1 cellular context compared by ENCODE assay signal in the genomic region with DNA sequence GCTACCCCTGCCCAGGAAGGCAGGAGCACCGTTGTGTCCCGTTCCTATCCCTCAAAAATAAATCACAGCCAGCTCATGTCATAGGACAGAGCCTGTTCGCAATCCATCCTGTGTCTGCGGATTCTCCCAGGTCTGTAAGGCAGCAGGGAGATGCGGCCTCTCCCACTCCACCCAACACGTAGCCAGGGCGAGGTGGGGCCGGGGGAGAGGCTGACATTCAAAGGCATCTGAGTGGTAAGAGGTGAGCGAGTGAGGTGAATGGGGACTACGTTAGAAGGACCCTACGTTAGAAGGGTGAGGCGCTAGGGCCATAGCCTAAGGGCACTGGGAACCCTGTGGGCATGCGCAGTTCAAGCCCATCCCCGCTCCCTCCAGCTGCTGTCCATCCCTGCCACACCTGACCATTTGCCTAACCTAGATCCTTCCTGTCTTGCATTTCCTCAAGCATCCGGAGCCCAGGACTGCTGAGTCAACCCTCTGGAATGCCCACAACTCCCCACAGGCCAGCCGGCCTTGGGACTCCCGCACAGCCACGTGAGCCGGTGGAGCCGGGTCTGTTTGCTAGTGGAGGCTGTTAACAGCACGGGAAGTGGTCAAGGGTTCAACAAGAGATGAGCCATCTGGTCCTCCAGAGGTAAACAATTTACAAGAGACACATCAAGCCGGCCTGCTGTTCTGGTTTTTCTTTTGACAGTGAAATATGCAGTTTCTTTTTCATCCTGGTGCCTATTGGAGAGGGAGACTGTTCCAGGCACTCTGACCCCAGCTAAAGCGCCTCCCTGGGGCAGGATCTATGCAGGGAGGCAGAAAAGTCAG.
TF ChIP-seq lines count a peak whose summit lies in the region.

No MANE protein-coding gene starts in this region.

TF ChIP-seq in HepG2, 621 proteins besides CTCF, POLR2A, EP300 and RAD21 (continued from another document and continues in another):
- TF ChIP-seq ZNF513 (CRISPR knock-in tag; conservative IDR thresholded peaks at IDR 0.05), result no peak
- TF ChIP-seq, protein P1, sequence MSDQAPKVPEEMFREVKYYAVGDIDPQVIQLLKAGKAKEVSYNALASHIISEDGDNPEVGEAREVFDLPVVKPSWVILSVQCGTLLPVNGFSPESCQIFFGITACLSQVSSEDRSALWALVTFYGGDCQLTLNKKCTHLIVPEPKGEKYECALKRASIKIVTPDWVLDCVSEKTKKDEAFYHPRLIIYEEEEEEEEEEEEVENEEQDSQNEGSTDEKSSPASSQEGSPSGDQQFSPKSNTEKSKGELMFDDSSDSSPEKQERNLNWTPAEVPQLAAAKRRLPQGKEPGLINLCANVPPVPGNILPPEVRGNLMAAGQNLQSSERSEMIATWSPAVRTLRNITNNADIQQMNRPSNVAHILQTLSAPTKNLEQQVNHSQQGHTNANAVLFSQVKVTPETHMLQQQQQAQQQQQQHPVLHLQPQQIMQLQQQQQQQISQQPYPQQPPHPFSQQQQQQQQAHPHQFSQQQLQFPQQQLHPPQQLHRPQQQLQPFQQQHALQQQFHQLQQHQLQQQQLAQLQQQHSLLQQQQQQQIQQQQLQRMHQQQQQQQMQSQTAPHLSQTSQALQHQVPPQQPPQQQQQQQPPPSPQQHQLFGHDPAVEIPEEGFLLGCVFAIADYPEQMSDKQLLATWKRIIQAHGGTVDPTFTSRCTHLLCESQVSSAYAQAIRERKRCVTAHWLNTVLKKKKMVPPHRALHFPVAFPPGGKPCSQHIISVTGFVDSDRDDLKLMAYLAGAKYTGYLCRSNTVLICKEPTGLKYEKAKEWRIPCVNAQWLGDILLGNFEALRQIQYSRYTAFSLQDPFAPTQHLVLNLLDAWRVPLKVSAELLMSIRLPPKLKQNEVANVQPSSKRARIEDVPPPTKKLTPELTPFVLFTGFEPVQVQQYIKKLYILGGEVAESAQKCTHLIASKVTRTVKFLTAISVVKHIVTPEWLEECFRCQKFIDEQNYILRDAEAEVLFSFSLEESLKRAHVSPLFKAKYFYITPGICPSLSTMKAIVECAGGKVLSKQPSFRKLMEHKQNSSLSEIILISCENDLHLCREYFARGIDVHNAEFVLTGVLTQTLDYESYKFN (CRISPR knock-in tag; conservative IDR thresholded peaks at IDR 0.05), result peak; percentile 98
- TF ChIP-seq KLF11 (CRISPR knock-in tag; IDR thresholded peaks at IDR 0.05), result peak; percentile 91
- TF ChIP-seq ZNF260 (CRISPR knock-in tag; IDR thresholded peaks at IDR 0.05; ENCODE audit: borderline replicate concordance, low read depth), result no peak
- TF ChIP-seq, protein P2, sequence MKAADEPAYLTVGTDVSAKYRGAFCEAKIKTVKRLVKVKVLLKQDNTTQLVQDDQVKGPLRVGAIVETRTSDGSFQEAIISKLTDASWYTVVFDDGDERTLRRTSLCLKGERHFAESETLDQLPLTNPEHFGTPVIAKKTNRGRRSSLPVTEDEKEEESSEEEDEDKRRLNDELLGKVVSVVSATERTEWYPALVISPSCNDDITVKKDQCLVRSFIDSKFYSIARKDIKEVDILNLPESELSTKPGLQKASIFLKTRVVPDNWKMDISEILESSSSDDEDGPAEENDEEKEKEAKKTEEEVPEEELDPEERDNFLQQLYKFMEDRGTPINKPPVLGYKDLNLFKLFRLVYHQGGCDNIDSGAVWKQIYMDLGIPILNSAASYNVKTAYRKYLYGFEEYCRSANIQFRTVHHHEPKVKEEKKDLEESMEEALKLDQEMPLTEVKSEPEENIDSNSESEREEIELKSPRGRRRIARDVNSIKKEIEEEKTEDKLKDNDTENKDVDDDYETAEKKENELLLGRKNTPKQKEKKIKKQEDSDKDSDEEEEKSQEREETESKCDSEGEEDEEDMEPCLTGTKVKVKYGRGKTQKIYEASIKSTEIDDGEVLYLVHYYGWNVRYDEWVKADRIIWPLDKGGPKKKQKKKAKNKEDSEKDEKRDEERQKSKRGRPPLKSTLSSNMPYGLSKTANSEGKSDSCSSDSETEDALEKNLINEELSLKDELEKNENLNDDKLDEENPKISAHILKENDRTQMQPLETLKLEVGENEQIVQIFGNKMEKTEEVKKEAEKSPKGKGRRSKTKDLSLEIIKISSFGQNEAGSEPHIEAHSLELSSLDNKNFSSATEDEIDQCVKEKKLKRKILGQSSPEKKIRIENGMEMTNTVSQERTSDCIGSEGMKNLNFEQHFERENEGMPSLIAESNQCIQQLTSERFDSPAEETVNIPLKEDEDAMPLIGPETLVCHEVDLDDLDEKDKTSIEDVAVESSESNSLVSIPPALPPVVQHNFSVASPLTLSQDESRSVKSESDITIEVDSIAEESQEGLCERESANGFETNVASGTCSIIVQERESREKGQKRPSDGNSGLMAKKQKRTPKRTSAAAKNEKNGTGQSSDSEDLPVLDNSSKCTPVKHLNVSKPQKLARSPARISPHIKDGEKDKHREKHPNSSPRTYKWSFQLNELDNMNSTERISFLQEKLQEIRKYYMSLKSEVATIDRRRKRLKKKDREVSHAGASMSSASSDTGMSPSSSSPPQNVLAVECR (CRISPR knock-in tag; IDR thresholded peaks at IDR 0.05; ENCODE audit: borderline replicate concordance), result peak; percentile 93; the same call in 1 of the 2 replicates
- peak; percentile 58 for TF ChIP-seq ZNF407 (CRISPR knock-in tag; IDR thresholded peaks at IDR 0.05; ENCODE audit: not compliant biosample characterization)
- TF ChIP-seq DRAP1 (CRISPR knock-in tag; IDR thresholded peaks at IDR 0.05), result peak; percentile 65; the same call in 1 of the 2 replicates
- 0 out of 2 replicates have a peak, but pooled peaks have one; percentile 26 for TF ChIP-seq ZNF567 (CRISPR knock-in tag; IDR thresholded peaks at IDR 0.05; ENCODE audit: borderline replicate concordance)
- TF ChIP-seq, protein P3, sequence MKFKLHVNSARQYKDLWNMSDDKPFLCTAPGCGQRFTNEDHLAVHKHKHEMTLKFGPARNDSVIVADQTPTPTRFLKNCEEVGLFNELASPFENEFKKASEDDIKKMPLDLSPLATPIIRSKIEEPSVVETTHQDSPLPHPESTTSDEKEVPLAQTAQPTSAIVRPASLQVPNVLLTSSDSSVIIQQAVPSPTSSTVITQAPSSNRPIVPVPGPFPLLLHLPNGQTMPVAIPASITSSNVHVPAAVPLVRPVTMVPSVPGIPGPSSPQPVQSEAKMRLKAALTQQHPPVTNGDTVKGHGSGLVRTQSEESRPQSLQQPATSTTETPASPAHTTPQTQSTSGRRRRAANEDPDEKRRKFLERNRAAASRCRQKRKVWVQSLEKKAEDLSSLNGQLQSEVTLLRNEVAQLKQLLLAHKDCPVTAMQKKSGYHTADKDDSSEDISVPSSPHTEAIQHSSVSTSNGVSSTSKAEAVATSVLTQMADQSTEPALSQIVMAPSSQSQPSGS (CRISPR knock-in tag; IDR thresholded peaks at IDR 0.05), result peak; percentile 87
- TF ChIP-seq MAFF (IDR thresholded peaks at IDR 0.05; ENCODE audit: low read depth, low read length), result peak; percentile 88
- TF ChIP-seq ELF4 (CRISPR knock-in tag; IDR thresholded peaks at IDR 0.05; ENCODE audit: borderline replicate concordance), result no peak; the same call in 1 of the 2 replicates
- peak; percentile 85 for TF ChIP-seq MIER2 (CRISPR knock-in tag; IDR thresholded peaks at IDR 0.05)
- no peak for TF ChIP-seq ZFAT (CRISPR knock-in tag; conservative IDR thresholded peaks at IDR 0.05)
- peak; percentile 87; the same call in 1 of the 2 replicates for TF ChIP-seq ZNF704 (CRISPR knock-in tag; IDR thresholded peaks at IDR 0.05; ENCODE audit: borderline replicate concordance)
- no peak; the same call in 1 of the 2 replicates for TF ChIP-seq ETV6 (CRISPR knock-in tag; conservative IDR thresholded peaks at IDR 0.05)
- peak; percentile 98 for TF ChIP-seq ZFP36L1 (CRISPR knock-in tag; IDR thresholded peaks at IDR 0.05)
- 0 out of 2 replicates have a peak, but pooled peaks have one; percentile 52 for TF ChIP-seq ZNF333 (CRISPR knock-in tag; IDR thresholded peaks at IDR 0.05; ENCODE audit: borderline replicate concordance)
